Comparison of ENCODE assay signal across 8 cellular contexts in genomic region chr20:19936801-19937583, GRCh38.
A peak's percentile ranks its signal among the peaks of the same experiment; 100 is the strongest.
DNase-seq lines count a peak whose midpoint lies in the region; ATAC-seq lines count a peak whose summit lies in the region.

No MANE protein-coding gene starts in this region.

- H4K8ac ChIP-seq in mesenchymal stem cell (ENCODE audit: low read length): peak overlapping the region; percentile 66

- no peak overlapping the region for H4K91ac ChIP-seq in mesenchymal stem cell (ENCODE audit: low read length)

- ATAC-seq in HG03097 (IDR thresholded peaks at IDR 0.05; ENCODE audit: low FRiP score, unreplicated experiment) (peak; percentile 32), GM21423 (IDR thresholded peaks at IDR 0.05; ENCODE audit: unreplicated experiment) (no peak)

- no peak overlapping the region for H3K4me3 ChIP-seq in mesenchymal stem cell (ENCODE audit: insufficient read depth in 1 of 2, low read depth in 1 of 2, low read length in 2 of 2)

- H2BK15ac ChIP-seq in mesenchymal stem cell (ENCODE audit: low read depth, poor library complexity, severe bottlenecking): no peak overlapping the region

- H3K23ac ChIP-seq in mesenchymal stem cell (ENCODE audit: low read length in 2 of 2): no peak overlapping the region

- H3K14ac ChIP-seq in mesenchymal stem cell (ENCODE audit: low read length in 2 of 2): peak overlapping the region in 1 of 2 experiments; percentile 79

- peaks cover 61% of the 10 kb centered on the region for H3K27me3 Mint-ChIP-seq in activated naive CD4-positive, alpha-beta T cell treated with anti-CD3 and anti-CD28 coated beads, Interleukin-2, amount 10 ng/mL, durations not matched to agents 7 days and 5 days

- no peaks in the 10 kb centered on the region for H3K27me3 ChIP-seq in mesenchymal stem cell (ENCODE audit: control insufficient read depth in 1 of 2, insufficient read depth in 1 of 2, low read length in 2 of 2)

- peak overlapping the region in 1 of 2 experiments; percentile 59 for H2BK12ac ChIP-seq in mesenchymal stem cell (ENCODE audit: low read length in 2 of 2)

- no peak overlapping the region for H3K4me2 ChIP-seq in mesenchymal stem cell (ENCODE audit: low read length, poor library complexity, severe bottlenecking)

- peaks cover 22% of the 10 kb centered on the region for H3K4me1 Mint-ChIP-seq in activated naive CD4-positive, alpha-beta T cell treated with anti-CD3 and anti-CD28 coated beads, Interleukin-2, amount 10 ng/mL, durations not matched to agents 7 days and 5 days

- H2AFZ ChIP-seq in mesenchymal stem cell (ENCODE audit: low read depth, low read length): no peak overlapping the region

- CTCF ChIA-PET in activated naive CD4-positive, alpha-beta T cell treated with anti-CD3 and anti-CD28 coated beads, Interleukin-2, amount 10 ng/mL, durations not matched to agents 7 days and 5 days (lab: Charles Lee): interaction anchor here (0.7 kb wide), 1 partner anchor 58 kb away, joined by 3 read pairs; no protein-coding TSS in a partner anchor

- peak overlapping the region; percentile 46 to 78 for H3K4ac ChIP-seq in mesenchymal stem cell (ENCODE audit: low read depth in 1 of 2, low read length in 2 of 2)

- H3K4me1 ChIP-seq in mesenchymal stem cell (ENCODE audit: control insufficient read depth, insufficient read depth, low read depth, low read length): no peaks in the 10 kb centered on the region

- WGBS in mesenchymal stem cell: 77% methylated on average over 10 of the region's 13 CpGs

- H2BK5ac ChIP-seq in mesenchymal stem cell (ENCODE audit: low read depth, low read length, poor library complexity, severe bottlenecking): no peak overlapping the region

- H2AK5ac ChIP-seq in mesenchymal stem cell (ENCODE audit: low read length, severe bottlenecking): no peak overlapping the region

- peaks cover 35 to 49% of the 10 kb centered on the region in 2 experiments for H3K36me3 ChIP-seq in mesenchymal stem cell (ENCODE audit: control insufficient read depth in 1 of 2, insufficient read depth in 2 of 2, low read depth in 1 of 2, low read length in 2 of 2)

- peaks cover 2% of the 10 kb centered on the region for H3K36me3 Mint-ChIP-seq in activated naive CD4-positive, alpha-beta T cell treated with anti-CD3 and anti-CD28 coated beads, Interleukin-2, amount 10 ng/mL, durations not matched to agents 7 days and 5 days

- no peaks in the 10 kb centered on the region for H3K9me3 Mint-ChIP-seq in activated naive CD4-positive, alpha-beta T cell treated with anti-CD3 and anti-CD28 coated beads, Interleukin-2, amount 10 ng/mL, durations not matched to agents 7 days and 5 days

- H3K27ac ChIP-seq in mesenchymal stem cell (ENCODE audit: low read length, poor library complexity, severe bottlenecking): no peak overlapping the region

- H3K27ac Mint-ChIP-seq in activated naive CD4-positive, alpha-beta T cell treated with anti-CD3 and anti-CD28 coated beads, Interleukin-2, amount 10 ng/mL, durations not matched to agents 7 days and 5 days: no peak overlapping the region

- DNase-seq in ELF-1 (ENCODE audit: low read depth, low spot score) (peak; percentile 28), mesenchymal stem cell (no peak), HuH-7.5 (ENCODE audit: low spot score) (no peak), AML-193 (lab: John Stamatoyannopoulos, UW) (no peak), HCEC 1CT (no peak)
- DNase-seq in activated naive CD4-positive, alpha-beta T cell treated with anti-CD3 and anti-CD28 coated beads, Interleukin-2, amount 10 ng/mL, durations not matched to agents 7 days and 5 days: peak; percentile 37

- no peak overlapping the region for H3K9ac ChIP-seq in mesenchymal stem cell (ENCODE audit: low read length)

- peak overlapping the region; percentile 57 to 59 for H3K18ac ChIP-seq in mesenchymal stem cell (ENCODE audit: low read depth in 1 of 2, low read length in 2 of 2)

- H3K9me3 ChIP-seq in mesenchymal stem cell (ENCODE audit: control insufficient read depth, low read length): no peaks in the 10 kb centered on the region

- no peak overlapping the region for H2BK120ac ChIP-seq in mesenchymal stem cell (ENCODE audit: low read depth, low read length)

- no peak overlapping the region for H3K4me3 Mint-ChIP-seq in activated naive CD4-positive, alpha-beta T cell treated with anti-CD3 and anti-CD28 coated beads, Interleukin-2, amount 10 ng/mL, durations not matched to agents 7 days and 5 days

- peaks cover 28% of the 10 kb centered on the region for H3K79me1 ChIP-seq in mesenchymal stem cell (replicated peaks; ENCODE audit: low read length, poor library complexity, severe bottlenecking)

Comparison
In these comparisons a context has a peak if more than half of its experiments do, and no peak if none do; other contexts are left out.
1. DNase-seq: peak in ELF-1 (single experiment) and activated naive CD4-positive, alpha-beta T cell treated with anti-CD3 and anti-CD28 coated beads, Interleukin-2, amount 10 ng/mL, durations not matched to agents 7 days and 5 days (single experiment); none in mesenchymal stem cell (single experiment), HuH-7.5 (single experiment), AML-193 (0 of 2) and HCEC 1CT (single experiment).